ENCODE assay signal across 9 cellular contexts in the genomic region with DNA sequence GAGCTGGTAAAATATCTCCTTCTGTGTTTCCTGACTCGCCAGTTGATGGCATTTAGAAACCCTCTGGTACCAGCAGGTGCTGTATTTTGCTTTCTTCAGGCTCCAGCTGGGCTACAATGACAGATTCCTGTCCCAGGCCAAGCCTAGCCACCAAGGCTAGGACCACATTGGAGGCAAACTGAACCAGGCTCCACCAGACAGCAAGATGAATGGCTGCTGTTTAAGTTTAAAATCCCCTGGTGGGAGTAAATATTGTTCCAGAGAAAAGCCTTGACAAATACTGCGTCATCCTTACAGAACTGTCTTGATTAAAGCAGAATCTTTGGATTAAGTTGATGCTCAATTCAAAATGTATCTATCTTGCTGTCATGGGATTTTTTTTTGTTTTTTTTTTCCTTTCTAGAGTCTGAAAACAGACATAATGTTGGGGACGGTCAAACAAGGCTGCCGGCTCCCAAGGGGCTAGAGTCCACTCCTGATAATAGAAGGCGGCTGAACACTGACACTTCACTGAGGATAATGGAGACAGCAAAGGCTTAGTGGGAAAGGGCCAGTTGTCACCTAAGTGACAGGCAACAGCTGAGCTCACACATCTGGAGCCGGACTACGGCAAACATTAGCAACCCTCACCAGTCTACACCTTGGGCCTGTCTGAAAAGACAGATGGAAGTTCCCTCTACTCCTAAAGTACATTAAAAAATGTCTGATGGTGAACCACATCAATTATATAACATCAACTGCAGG. TPM values are rescaled to one million over a fixed set of nuclear protein-coding genes. Genes with fewer than 3 reads are reported as not detected.
A peak's percentile ranks its signal among the peaks of the same experiment; 100 is the strongest.
DNase-seq lines count a peak whose midpoint lies in the region; ATAC-seq and TF ChIP-seq lines count a peak whose summit lies in the region.
"Had no signal": no experiment of that assay in that cellular context is flagged by ENCODE, and none has a peak within 500 bp of the region (broad histone marks: within the 10 kb centered on the region; RNA-seq: fewer than 3 reads in every experiment).

No MANE protein-coding gene starts in this region.

- CTCF ChIA-PET in mammary epithelial cell (lab: Charles Lee; ENCODE audit: low non-redundant PET) (no interaction called here), GM10248 (lab: Yijun Ruan, JAX) (no interaction called here)

- H3K18ac ChIP-seq in mesendoderm (ENCODE audit: low read length): no peak overlapping the region

- H3K56ac ChIP-seq in mesendoderm (ENCODE audit: low read length): no peak overlapping the region

- peaks cover 33% of the 10 kb centered on the region for H3K27me3 Mint-ChIP-seq in activated naive CD8-positive, alpha-beta T cell
- H3K27me3 Mint-ChIP-seq in activated naive CD8-positive, alpha-beta T cell treated with anti-CD3 and anti-CD28 coated beads, Interleukin-2, amount 50 U/mL, for 24 hours: peaks cover 59% of the 10 kb centered on the region

- TSS peak; percentile 16 for BruUV-seq in mammary epithelial cell (replicated peaks; lab: Mats Ljungman, UMichigan)

- peaks cover 13% of the 10 kb centered on the region for H3K4me1 Mint-ChIP-seq in activated naive CD8-positive, alpha-beta T cell (ENCODE audit: low read depth)
- H3K4me1 Mint-ChIP-seq in activated naive CD8-positive, alpha-beta T cell treated with anti-CD3 and anti-CD28 coated beads, Interleukin-2, amount 50 U/mL, for 24 hours: peaks cover 15% of the 10 kb centered on the region

- no peaks in the 10 kb centered on the region for H3K9me3 ChIP-seq in mammary epithelial cell (replicated peaks; ENCODE audit: insufficient read depth, low read length)

- no peak overlapping the region for H2AK5ac ChIP-seq in mesendoderm (ENCODE audit: low read length)

- in situ Hi-C loops in mammary epithelial cell (cut with MboI; ENCODE audit: low sequenced_read_pairs in 2 of 2): no loop called here

- H3K27ac Mint-ChIP-seq in activated naive CD8-positive, alpha-beta T cell: no peak overlapping the region
- H3K27ac Mint-ChIP-seq in activated naive CD8-positive, alpha-beta T cell treated with anti-CD3 and anti-CD28 coated beads, Interleukin-2, amount 50 U/mL, for 24 hours: no peak overlapping the region

- H2AFZ ChIP-seq in mammary epithelial cell (ENCODE audit: low read depth, low read length): no peak overlapping the region

- H3K4me2 ChIP-seq in mammary epithelial cell (ENCODE audit: insufficient read depth, low read depth, low read length): peak overlapping the region; percentile 85
- peak overlapping the region; percentile 7 for H3K4me2 ChIP-seq in mesendoderm (ENCODE audit: low read length)

- intact Hi-C loops in mammary epithelial cell (cut with micrococcal nuclease): no loop called here

- H3K9ac ChIP-seq in mammary epithelial cell (ENCODE audit: insufficient read depth, low read length): peak overlapping the region; percentile 71
- H3K9ac ChIP-seq in mesendoderm (ENCODE audit: low read length): peak overlapping the region; percentile 82

- H3K4ac ChIP-seq in mesendoderm (ENCODE audit: low read depth, low read length): no peak overlapping the region

- H4K5ac ChIP-seq in mesendoderm (ENCODE audit: low read length): no peak overlapping the region

- dilution Hi-C loops in mammary epithelial cell (cut with HindIII; ENCODE audit: low sequenced_read_pairs): no loop called here

- H3K79me2 ChIP-seq in mammary epithelial cell (ENCODE audit: insufficient read depth, low read length) (peaks cover 68% of the 10 kb centered on the region), mesendoderm (ENCODE audit: control insufficient read depth, insufficient read depth, low read length) (peaks cover 5% of the 10 kb centered on the region)

- peaks cover 22% of the 10 kb centered on the region for H3K4me1 ChIP-seq in mammary epithelial cell (ENCODE audit: insufficient read depth, low read length)
- no peaks in the 10 kb centered on the region for H3K4me1 ChIP-seq in mesendoderm (ENCODE audit: control insufficient read depth, low read depth, low read length)
- H3K4me1 ChIP-seq in urinary bladder (ENCODE audit: insufficient read depth): peaks cover 2% of the 10 kb centered on the region

- no peak overlapping the region for H2BK5ac ChIP-seq in mesendoderm (ENCODE audit: low read length)

- H3K4me3 ChIP-seq in mammary epithelial cell (replicated peaks in 1 of 3; ENCODE audit: insufficient read depth in 1 of 3, low read depth in 2 of 3, low read length in 3 of 3) (peak overlapping the region; percentile 91 to 97 (median 95)), mesendoderm (ENCODE audit: low read length) (no peak overlapping the region), urinary bladder (ENCODE audit: low read depth, low read length) (peak overlapping the region; percentile 83)

- DNase-seq in activated naive CD8-positive, alpha-beta T cell treated with anti-CD3 and anti-CD28 coated beads, Interleukin-2, amount 50 U/mL, for 24 hours: no peak
- DNase-seq in mammary epithelial cell (no peak), mesendoderm (no peak), NCI-H1105 (lab: John Stamatoyannopoulos, UW) (no peak), GM10248 (ENCODE audit: extremely low spot score) (no peak)
- DNase-seq in stimulated activated naive CD4-positive, alpha-beta T cell (lab: John Stamatoyannopoulos, UW): no peak
- DNase-seq: stimulated activated CD4-positive, alpha-beta T cell treated with anti-CD3 and anti-CD28 coated beads, Interleukin-12 subunit alpha, Interleukin-12 subunit beta, amount 100 ng/mL, for 4 hours had no signal

- WGBS in mammary epithelial cell (ENCODE audit: low coverage, missing lambda C conversion rate): 87% methylated on average over 7 of the region's 7 CpGs
- no CpG with 5 or more reads among the region's 7 CpGs for WGBS in mesendoderm (ENCODE audit: extremely low coverage, insufficient coverage, low lambda C conversion rate)
- 33% methylated on average over 7 of the region's 7 CpGs for WGBS in urinary bladder

- H3K27ac ChIP-seq in mammary epithelial cell (ENCODE audit: insufficient read depth, low read depth, low read length) (no peak overlapping the region), mesendoderm (ENCODE audit: low read depth, low read length) (no peak overlapping the region), urinary bladder (ENCODE audit: low read depth) (no peak overlapping the region)

- H3K23ac ChIP-seq in mesendoderm (ENCODE audit: low read length): no peak overlapping the region

- no peak overlapping the region for H2BK120ac ChIP-seq in mesendoderm (ENCODE audit: low read depth, low read length)

- H3K9me3 Mint-ChIP-seq in activated naive CD8-positive, alpha-beta T cell (ENCODE audit: low read depth): no peaks in the 10 kb centered on the region
- H3K9me3 Mint-ChIP-seq in activated naive CD8-positive, alpha-beta T cell treated with anti-CD3 and anti-CD28 coated beads, Interleukin-2, amount 50 U/mL, for 24 hours: no peaks in the 10 kb centered on the region

- POLR2A ChIA-PET in GM10248 (lab: Yijun Ruan, JAX): no interaction called here

- TF ChIP-seq CTCF in mammary epithelial cell (conservative IDR thresholded peaks at IDR 0.05 in 1 of 2, IDR thresholded peaks at IDR 0.05 in 1 of 2; ENCODE audit: extremely low read depth in 1 of 2, insufficient read depth in 1 of 2, low read depth in 1 of 2, low read length in 2 of 2): no peak
- TF ChIP-seq CTCF in GM10248 (IDR thresholded peaks at IDR 0.05; ENCODE audit: control extremely low read depth, extremely low read depth, low read depth, missing control alignments): no peak

- H3K27me3 ChIP-seq in mammary epithelial cell (ENCODE audit: insufficient read depth, low read length): no peaks in the 10 kb centered on the region
- H3K27me3 ChIP-seq in mesendoderm (ENCODE audit: insufficient read depth, low read length, poor library complexity): peaks cover 3% of the 10 kb centered on the region

- no peaks in the 10 kb centered on the region for H3K36me3 ChIP-seq in mammary epithelial cell (ENCODE audit: insufficient read depth, low read length)
- H3K36me3 ChIP-seq in mesendoderm (ENCODE audit: control insufficient read depth, insufficient read depth, low read length): no peaks in the 10 kb centered on the region
- no peaks in the 10 kb centered on the region for H3K36me3 ChIP-seq in urinary bladder (ENCODE audit: insufficient read depth)

- ATAC-seq in activated naive CD8-positive, alpha-beta T cell treated with anti-CD3 and anti-CD28 coated beads, Interleukin-2, amount 50 U/mL, for 24 hours: no peak

- H2BK15ac ChIP-seq in mesendoderm (replicated peaks; ENCODE audit: low read depth): no peak overlapping the region

- H3K4me3 Mint-ChIP-seq in activated naive CD8-positive, alpha-beta T cell: peak overlapping the region; percentile 73
- H3K4me3 Mint-ChIP-seq in activated naive CD8-positive, alpha-beta T cell treated with anti-CD3 and anti-CD28 coated beads, Interleukin-2, amount 50 U/mL, for 24 hours: no peak overlapping the region

- H3K36me3 Mint-ChIP-seq in activated naive CD8-positive, alpha-beta T cell: no peaks in the 10 kb centered on the region
- H3K36me3 Mint-ChIP-seq in activated naive CD8-positive, alpha-beta T cell treated with anti-CD3 and anti-CD28 coated beads, Interleukin-2, amount 50 U/mL, for 24 hours (ENCODE audit: low read depth): no peaks in the 10 kb centered on the region

- no peaks in the 10 kb centered on the region for H4K20me1 ChIP-seq in mammary epithelial cell (ENCODE audit: insufficient read depth, low read length)

- peaks cover 9% of the 10 kb centered on the region for H3K79me1 ChIP-seq in mesendoderm (ENCODE audit: low read length)

- H4K8ac ChIP-seq in mesendoderm (ENCODE audit: low read depth, low read length): no peak overlapping the region

RNA-seq across cellular contexts. Expression of a gene that starts 1.8 kb away (rescaled TPM):
- total RNA-seq in mammary epithelial cell: 10 to 100 TPM; 18.4 to 43.2 TPM
- polyA plus RNA-seq in mammary epithelial cell: 13.9 TPM
- 129 TPM for polyA minus RNA-seq in mammary epithelial cell
- polyA plus RNA-seq in mesendoderm (2013, experiment 1 of 2): 3.9 TPM
- polyA plus RNA-seq in mesendoderm (2013, experiment 2 of 2): 3.8 TPM
- total RNA-seq in urinary bladder: 59.7 TPM
- 8.9 TPM for polyA plus RNA-seq in urinary bladder
